Comparison of ENCODE assay signal across 20 cellular contexts in genomic region chr10:126262186-126262838, GRCh38.
A peak's percentile ranks its signal among the peaks of the same experiment; 100 is the strongest.
DNase-seq lines count a peak whose midpoint lies in the region; ATAC-seq and TF ChIP-seq lines count a peak whose summit lies in the region.
"Had no signal": no experiment of that assay in that cellular context is flagged by ENCODE, and none has a peak within 500 bp of the region (broad histone marks: within the 10 kb centered on the region; RNA-seq: fewer than 3 reads in every experiment).

No MANE protein-coding gene starts in this region.

- H3K4me1 Mint-ChIP-seq in chondrocyte (ENCODE audit: low read depth) = peaks cover 28% of the 10 kb centered on the region
- H3K4me1 Mint-ChIP-seq: CD4-positive, alpha-beta memory T cell had no signal

- TF ChIP-seq CTCF in left ventricle myocardium inferior (IDR thresholded peaks at IDR 0.05; ENCODE audit: borderline replicate concordance) (no peak), heart left ventricle (IDR thresholded peaks at IDR 0.05) (no peak), chondrocyte (IDR thresholded peaks at IDR 0.05) (no peak), gastroesophageal sphincter (IDR thresholded peaks at IDR 0.05) (no peak)

- peaks cover 7% of the 10 kb centered on the region for H3K9me3 Mint-ChIP-seq in chondrocyte (ENCODE audit: low read depth)

- H3K27ac ChIP-seq in left ventricle myocardium inferior (replicated peaks) = peak overlapping the region; percentile 41
- H3K27ac ChIP-seq in heart left ventricle = peak overlapping the region in 2 of 12 donors; percentile 31 to 48
- no peak overlapping the region for H3K27ac ChIP-seq in gastroesophageal sphincter
- H3K27ac ChIP-seq: BLaER1 had no signal

- H3K4me3 ChIP-seq in left ventricle myocardium inferior (no peak overlapping the region), heart left ventricle (no peak overlapping the region), gastroesophageal sphincter (no peak overlapping the region)
- H3K4me3 ChIP-seq: BLaER1 had no signal

- no peaks in the 10 kb centered on the region for H3K27me3 Mint-ChIP-seq in chondrocyte (ENCODE audit: low read depth)
- H3K27me3 Mint-ChIP-seq: CD4-positive, alpha-beta memory T cell had no signal

- intact Hi-C loops in left ventricle myocardium inferior (cut with micrococcal nuclease) (no loop called here), heart left ventricle (cut with DNase I) (no loop called here)

- WGBS in heart left ventricle, 4 donors = 50 to 60% (median 55%) methylated on average over 1 of the region's 1 CpG
- 29 to 45% methylated on average over 1 of the region's 1 CpG for WGBS in gastroesophageal sphincter (ENCODE audit: low coverage in 1 of 2), 2 donors

- TF ChIP-seq POLR2A in heart left ventricle (IDR thresholded peaks at IDR 0.05) (no peak), gastroesophageal sphincter (IDR thresholded peaks at IDR 0.05) (no peak)

- no peak for ATAC-seq in heart left ventricle
- peak; percentile 53 for ATAC-seq in gastroesophageal sphincter
- ATAC-seq in esophagus mucosa = no peak
- ATAC-seq in HG03039 (IDR thresholded peaks at IDR 0.05; ENCODE audit: unreplicated experiment) = no peak
- ATAC-seq: PC-3 had no signal

- no peak for DNase-seq in left ventricle myocardium inferior
- DNase-seq in heart left ventricle = no peak
- DNase-seq in chondrocyte (ENCODE audit: low spot score) = no peak
- no peak for DNase-seq in effector CD8-positive, alpha-beta T cell (lab: John Stamatoyannopoulos, UW)
- DNase-seq in NCI-H1092 treated with DMSO at 0.1 percent for 48 hours (lab: John Stamatoyannopoulos, UW) = no peak
- DNase-seq: CD4-positive, alpha-beta memory T cell; DMS153; GDM1; HCEC 1CT; KG1; NCI-H1417 treated with DMSO at 0.1 percent for 48 hours; NCI-H1930; NCI-H345; NCI-H524 treated with DMSO at 0.1 percent for 48 hours; PC-3; RPMI8226 had no signal

- H3K4me3 Mint-ChIP-seq in chondrocyte (ENCODE audit: unreplicated experiment) = no peak overlapping the region
- H3K4me3 Mint-ChIP-seq: CD4-positive, alpha-beta memory T cell had no signal

- H3K36me3 ChIP-seq in left ventricle myocardium inferior (no peaks in the 10 kb centered on the region), heart left ventricle (no peaks in the 10 kb centered on the region), gastroesophageal sphincter (no peaks in the 10 kb centered on the region)
- H3K36me3 ChIP-seq: BLaER1 had no signal

- no peak for TF ChIP-seq EP300 in gastroesophageal sphincter (IDR thresholded peaks at IDR 0.05)

- H3K27ac Mint-ChIP-seq in chondrocyte (ENCODE audit: unreplicated experiment) = peak overlapping the region; percentile 23
- H3K27ac Mint-ChIP-seq: CD4-positive, alpha-beta memory T cell had no signal

- peaks cover 7% of the 10 kb centered on the region for H3K36me3 Mint-ChIP-seq in chondrocyte (ENCODE audit: low read depth)
- H3K36me3 Mint-ChIP-seq: CD4-positive, alpha-beta memory T cell had no signal

- H3K27me3 ChIP-seq in left ventricle myocardium inferior (ENCODE audit: low read depth) (peaks cover 6% of the 10 kb centered on the region), heart left ventricle (no peaks in the 10 kb centered on the region), gastroesophageal sphincter (no peaks in the 10 kb centered on the region)
- H3K27me3 ChIP-seq: BLaER1 had no signal

- H3K9me3 ChIP-seq in left ventricle myocardium inferior (replicated peaks) (peaks cover 18% of the 10 kb centered on the region), heart left ventricle (peaks cover 0 to 11% (median 0%) of the 10 kb centered on the region in 12 donors), gastroesophageal sphincter (no peaks in the 10 kb centered on the region)
- H3K9me3 ChIP-seq: BLaER1 had no signal

- H3K4me1 ChIP-seq in left ventricle myocardium inferior (peaks cover 5% of the 10 kb centered on the region), heart left ventricle (peaks cover 0 to 14% (median 0%) of the 10 kb centered on the region in 12 donors), gastroesophageal sphincter (peaks cover 0 to 3% (median 0%) of the 10 kb centered on the region in 3 donors)
- H3K4me1 ChIP-seq: BLaER1 had no signal
